ENCODE assay signal across 8 cellular contexts in genomic region chr4:3765271-3766206, GRCh38.
DNase-seq lines count a peak whose midpoint lies in the region; ATAC-seq and TF ChIP-seq lines count a peak whose summit lies in the region.

No MANE protein-coding gene starts in this region.

- H3K4me1 ChIP-seq in rectal smooth muscle tissue (ENCODE audit: control insufficient read depth, insufficient read depth, low read length) = no peaks in the 10 kb centered on the region

- TF ChIP-seq CTCF in VCaP (conservative IDR thresholded peaks at IDR 0.05) = peak; percentile 74

- peaks cover 21% of the 10 kb centered on the region for H3K27me3 ChIP-seq in rectal smooth muscle tissue (ENCODE audit: control insufficient read depth, insufficient read depth, low read length)

- intact Hi-C loops in head of caudate nucleus (cut with DNase I) = no loop called here

- DNase-seq in activated T-cell treated with anti-CD3 and anti-CD28 coated beads for 48 hours (ENCODE audit: low read depth) (peak; percentile 18), head of caudate nucleus (peak; percentile 35 to 89 (median 72)), NCI-H2171 (lab: John Stamatoyannopoulos, UW) (no peak)
- DNase-seq in activated T-cell treated with anti-CD3 and anti-CD28 coated beads, Interleukin-2, amount 50 U/mL, for 1 hour = no peak
- DNase-seq in activated naive CD4-positive, alpha-beta T cell (lab: John Stamatoyannopoulos, UW) = no peak

- no peaks in the 10 kb centered on the region for H3K36me3 ChIP-seq in rectal smooth muscle tissue (ENCODE audit: control insufficient read depth, insufficient read depth, low read length)

- H3K27ac ChIP-seq in VCaP (peak overlapping the region; percentile 72), rectal smooth muscle tissue (ENCODE audit: low read depth, low read length) (no peak overlapping the region)

- ATAC-seq in HG02938 (IDR thresholded peaks at IDR 0.05; ENCODE audit: unreplicated experiment) = no peak

- H3K9ac ChIP-seq in rectal smooth muscle tissue (ENCODE audit: low read length) = no peak overlapping the region

- peak overlapping the region; percentile 43 for H3K4me3 ChIP-seq in rectal smooth muscle tissue (ENCODE audit: low read length)

Comparison
In these comparisons a context has a peak if more than half of its experiments do, and no peak if none do; other contexts are left out.
1. DNase-seq: peak in activated T-cell treated with anti-CD3 and anti-CD28 coated beads for 48 hours (single experiment) and head of caudate nucleus (42 of 42); none in activated T-cell treated with anti-CD3 and anti-CD28 coated beads, Interleukin-2, amount 50 U/mL, for 1 hour (single experiment), NCI-H2171 (single experiment) and activated naive CD4-positive, alpha-beta T cell (0 of 4).